In the genomic region with DNA sequence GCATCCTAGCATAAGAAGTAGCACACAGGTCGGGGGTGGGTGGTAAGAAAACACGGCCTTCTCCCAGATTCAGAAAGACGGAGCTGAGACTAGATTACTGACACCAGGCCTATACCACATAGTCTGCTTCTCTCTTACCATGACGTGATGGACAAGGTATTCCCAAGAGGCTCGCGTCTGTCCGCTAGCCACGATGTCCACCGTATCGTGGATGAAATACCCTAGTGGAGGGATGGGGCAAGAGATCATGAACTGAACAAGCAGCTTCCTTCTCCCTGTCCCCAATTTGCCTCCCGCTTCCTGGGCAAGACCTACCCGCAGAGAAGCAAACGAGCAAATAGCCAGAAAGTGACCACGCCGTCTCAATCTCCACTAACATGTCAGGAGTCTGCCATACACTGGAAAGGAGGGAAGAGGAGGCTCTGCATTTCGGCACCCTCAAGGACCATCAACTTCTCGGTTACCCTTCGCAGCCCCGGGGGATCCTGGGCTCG, we compare ENCODE assay signal across 8 cellular contexts. TPM values are rescaled to one million over a fixed set of nuclear protein-coding genes. Genes with fewer than 3 reads are reported as not detected.
DNase-seq lines count a peak whose midpoint lies in the region; ATAC-seq, FAIRE-seq and TF ChIP-seq lines count a peak whose summit lies in the region.

No MANE protein-coding gene starts in this region.

- H3K36me3 ChIP-seq in BE2C (peaks cover 50% of the 10 kb centered on the region), muscle layer of duodenum (ENCODE audit: control insufficient read depth in 1 of 2, insufficient read depth in 2 of 2, low read length in 2 of 2) (peaks cover 32 to 39% of the 10 kb centered on the region in 2 donors)

- H3K4me1 ChIP-seq in BE2C, result peaks cover 3% of the 10 kb centered on the region; the same call in 1 of the 2 replicates
- H3K4me1 ChIP-seq in muscle layer of duodenum (ENCODE audit: control insufficient read depth in 1 of 2, insufficient read depth in 2 of 2, low read length in 2 of 2), result peaks cover 10 to 48% of the 10 kb centered on the region in 2 donors

- peak; percentile 48 for TF ChIP-seq POLR2A in GM19099 (IDR thresholded peaks at IDR 0.05; ENCODE audit: extremely low read depth, insufficient read length, low read depth)

- no peak overlapping the region for H3K27ac ChIP-seq in muscle layer of duodenum (ENCODE audit: low read length)

- FAIRE-seq in RCC 7860 (lab: Jason Lieb, UNC), result no peak

- peak; percentile 24; the same call in 1 of the 2 replicates for TF ChIP-seq CTCF in BE2C (IDR thresholded peaks at IDR 0.05; ENCODE audit: low read depth, low read length)

- no peak for ATAC-seq in GM21381 (IDR thresholded peaks at IDR 0.05; ENCODE audit: unreplicated experiment)

- H3K9me3 ChIP-seq in BE2C, result no peaks in the 10 kb centered on the region
- no peaks in the 10 kb centered on the region for H3K9me3 ChIP-seq in muscle layer of duodenum (ENCODE audit: control insufficient read depth in 1 of 2, low read length in 2 of 2)

- peak; percentile 43 for DNase-seq in BE2C
- peak; percentile 67 for DNase-seq in RCC 7860 (ENCODE audit: low spot score)
- DNase-seq in cerebellar cortex (ENCODE audit: low spot score), result peak; percentile 79
- DNase-seq in GDM1 (lab: John Stamatoyannopoulos, UW), result no peak
- no peak for DNase-seq in NCI-H187 treated with DMSO at 0.1 percent for 48 hours (lab: John Stamatoyannopoulos, UW)

- H3K27me3 ChIP-seq in BE2C (no peaks in the 10 kb centered on the region), muscle layer of duodenum (ENCODE audit: low read depth, low read length) (no peaks in the 10 kb centered on the region)

- H3K4me3 ChIP-seq in BE2C (ENCODE audit: low read depth, low read length) (peak overlapping the region; percentile 64), muscle layer of duodenum (ENCODE audit: low read depth in 1 of 2, low read length in 2 of 2) (peak overlapping the region; percentile 48 to 79)

RNA-seq across cellular contexts. Expression of a gene that starts 0.8 kb away (rescaled TPM):
- 2.0 TPM for polyA plus RNA-seq in BE2C (2012; ENCODE audit: insufficient read depth, insufficient read length, low read depth)

RNA-seq across cellular contexts. Expression of a gene that starts 3.4 kb away (rescaled TPM):
- polyA plus RNA-seq in BE2C (2012; ENCODE audit: insufficient read depth, insufficient read length, low read depth), result 1.9 TPM

RNA-seq across cellular contexts. Expression of a gene that starts 5.4 kb away (rescaled TPM):
- polyA plus RNA-seq in BE2C (2012; ENCODE audit: insufficient read depth, insufficient read length, low read depth), result 739 TPM

RNA-seq across cellular contexts. Expression of a gene that starts 7.5 kb away (rescaled TPM):
- not detected for polyA plus RNA-seq in BE2C (2012; ENCODE audit: insufficient read depth, insufficient read length, low read depth)

RNA-seq across cellular contexts. Expression of a gene that starts 13.5 kb away (rescaled TPM):
- 0.52 TPM for polyA plus RNA-seq in BE2C (2012; ENCODE audit: insufficient read depth, insufficient read length, low read depth)

Comparison
In these comparisons a context has a peak if more than half of its experiments do, and no peak if none do; other contexts are left out.
1. DNase-seq: peak in BE2C (single experiment), RCC 7860 (single experiment) and cerebellar cortex (single experiment); none in GDM1 (single experiment) and NCI-H187 treated with DMSO at 0.1 percent for 48 hours (single experiment).